Comparison of ENCODE assay signal across 8 cellular contexts in genomic region chr19:18478545-18479311, GRCh38. TPM values are rescaled to one million over a fixed set of nuclear protein-coding genes. Genes with fewer than 3 reads are reported as not detected.
DNase-seq lines count a peak whose midpoint lies in the region; ATAC-seq and TF ChIP-seq lines count a peak whose summit lies in the region.

No MANE protein-coding gene starts in this region.

- no peaks in the 10 kb centered on the region for H3K36me3 Mint-ChIP-seq in memory B cell
- H3K36me3 Mint-ChIP-seq in stimulated activated naive B cell treated with anti-CD40 and anti-IgM and Interleukin-4, amounts not matched to agents 10 μg/mL and 1 μg/mL and 100 μg/mL, for 72 hours = peaks cover 19 to 27% of the 10 kb centered on the region in 2 donors

- H3K4me3 Mint-ChIP-seq in memory B cell = peak overlapping the region; percentile 56
- H3K4me3 Mint-ChIP-seq in stimulated activated naive B cell treated with anti-CD40 and anti-IgM and Interleukin-4, amounts not matched to agents 10 μg/mL and 1 μg/mL and 100 μg/mL, for 72 hours = peak overlapping the region; percentile 79 to 80

- H2BK20ac ChIP-seq in IMR-90 (ENCODE audit: low read depth, low read length) = peak overlapping the region; percentile 91

- intact Hi-C loops in IMR-90 (cut with micrococcal nuclease) = no loop called here

- 67% methylated on average over 2 of the region's 17 CpGs; no CpG with 5 or more reads in 1 of the 2 experiments for WGBS in IMR-90 (ENCODE audit: extremely low coverage in 2 of 2, insufficient read length in 1 of 2), 2 experiments

- peak overlapping the region; percentile 66; the same call in 1 of the 2 replicates for H3K23ac ChIP-seq in IMR-90 (ENCODE audit: low read depth, low read length)

- peak overlapping the region; percentile 95 for H3K4ac ChIP-seq in IMR-90 (ENCODE audit: low read depth, low read length)

- peak overlapping the region; percentile 79; the same call in 2 of the 3 replicates for H2BK15ac ChIP-seq in IMR-90 (ENCODE audit: low read depth, low read length)

- in situ Hi-C loops in IMR-90 (cut with MboI; ENCODE audit: low sequenced_read_pairs) = no loop called here

- H2AK5ac ChIP-seq in IMR-90 (ENCODE audit: low read depth, low read length) = peak overlapping the region; percentile 97

- dilution Hi-C loops in IMR-90 (cut with HindIII; ENCODE audit: low sequenced_read_pairs, unreplicated experiment) = no loop called here

- H3K4me2 ChIP-seq in IMR-90 (ENCODE audit: low read depth, low read length) = peak overlapping the region; percentile 15; the same call in 1 of the 2 replicates

- H3K4me1 ChIP-seq in IMR-90 (ENCODE audit: control insufficient read depth, insufficient read depth, low read length) = peaks cover 40% of the 10 kb centered on the region

- peak overlapping the region; percentile 83 for H4K5ac ChIP-seq in IMR-90 (ENCODE audit: low read depth, low read length)

- H3K27me3 ChIP-seq in IMR-90 (ENCODE audit: control insufficient read depth, insufficient read depth, low read length) (no peaks in the 10 kb centered on the region), WERI-Rb-1 (ENCODE audit: insufficient read depth, low read depth, severe bottlenecking) (no peaks in the 10 kb centered on the region)

- H3K9me3 Mint-ChIP-seq in memory B cell = no peaks in the 10 kb centered on the region
- H3K9me3 Mint-ChIP-seq in stimulated activated naive B cell treated with anti-CD40 and anti-IgM and Interleukin-4, amounts not matched to agents 10 μg/mL and 1 μg/mL and 100 μg/mL, for 72 hours = no peaks in the 10 kb centered on the region

- TF ChIP-seq RAD21 in IMR-90 (IDR thresholded peaks at IDR 0.05; ENCODE audit: low read length) = peak; percentile 18; the same call in 1 of the 2 replicates

- peak overlapping the region; percentile 33 for H2AFZ ChIP-seq in IMR-90 (replicated peaks; ENCODE audit: low read length, poor library complexity)

- H3K18ac ChIP-seq in IMR-90 (ENCODE audit: low read depth, low read length) = peak overlapping the region; percentile 78

- peaks cover 38% of the 10 kb centered on the region for H3K4me1 Mint-ChIP-seq in memory B cell
- peaks cover 62 to 88% of the 10 kb centered on the region in 2 donors for H3K4me1 Mint-ChIP-seq in stimulated activated naive B cell treated with anti-CD40 and anti-IgM and Interleukin-4, amounts not matched to agents 10 μg/mL and 1 μg/mL and 100 μg/mL, for 72 hours

- CTCF ChIA-PET in IMR-90 (lab: Yijun Ruan, JAX) = no interaction called here

- H3K36me3 ChIP-seq in IMR-90 (ENCODE audit: control insufficient read depth, insufficient read depth, low read length) (peaks cover 3% of the 10 kb centered on the region; the same call in 1 of the 2 replicates), WERI-Rb-1 (no peaks in the 10 kb centered on the region)

- H3K79me1 ChIP-seq in IMR-90 (ENCODE audit: low read depth in 1 of 2, low read length in 2 of 2) = peaks cover 34 to 98% of the 10 kb centered on the region in 2 experiments

- DNase-seq in AG09319 (ENCODE audit: extremely low read depth, low read depth) (peak; percentile 79), GM19238 (ENCODE audit: insufficient read length, low spot score) (peak; percentile 88), IMR-90 (peak; percentile 94), WERI-Rb-1 (peak; percentile 40), dermis blood vessel endothelial cell (peak; percentile 47), memory B cell (ENCODE audit: low spot score in 2 of 2) (no peak), NCI-H2171 (lab: John Stamatoyannopoulos, UW) (no peak)
- peak; percentile 78 for DNase-seq in stimulated activated naive B cell treated with anti-CD40 and anti-IgM and Interleukin-4, amounts not matched to agents 10 μg/mL and 1 μg/mL and 100 μg/mL, for 72 hours

- peak overlapping the region; percentile 37 for H3K9ac ChIP-seq in IMR-90 (ENCODE audit: low read depth, low read length)

- POLR2A ChIA-PET in IMR-90 (lab: Charles Lee; ENCODE audit: unreplicated experiment) = no interaction called here

- peaks cover 61% of the 10 kb centered on the region for H4K20me1 ChIP-seq in IMR-90 (ENCODE audit: insufficient read depth, low read length)

- no peak for TF ChIP-seq CTCF in AG09319 (IDR thresholded peaks at IDR 0.05; ENCODE audit: low read depth, low read length)
- no peak for TF ChIP-seq CTCF in IMR-90 (conservative IDR thresholded peaks at IDR 0.05; ENCODE audit: low read depth, low read length)
- no peak for TF ChIP-seq CTCF in WERI-Rb-1 (IDR thresholded peaks at IDR 0.05; ENCODE audit: low read depth, low read length)

- peaks cover 51% of the 10 kb centered on the region for H3K9me1 ChIP-seq in IMR-90 (ENCODE audit: insufficient read depth, low read length)

- H3K9me3 ChIP-seq in IMR-90 (ENCODE audit: control insufficient read depth, insufficient read depth, low read length) (no peaks in the 10 kb centered on the region), WERI-Rb-1 (ENCODE audit: severe bottlenecking) (no peaks in the 10 kb centered on the region)

- H3K56ac ChIP-seq in IMR-90 (ENCODE audit: extremely low read depth, insufficient read depth, low read length) = peak overlapping the region; percentile 48; the same call in 1 of the 2 replicates

- no TSS peak for BruUV-seq in IMR-90 (replicated peaks; lab: Mats Ljungman, UMichigan)

- peak overlapping the region; percentile 86 for H3K27ac Mint-ChIP-seq in memory B cell
- peak overlapping the region; percentile 95 for H3K27ac Mint-ChIP-seq in stimulated activated naive B cell treated with anti-CD40 and anti-IgM and Interleukin-4, amounts not matched to agents 10 μg/mL and 1 μg/mL and 100 μg/mL, for 72 hours

- peak overlapping the region; percentile 91 for H3K14ac ChIP-seq in IMR-90 (replicated peaks; ENCODE audit: low read depth, low read length)

- TF ChIP-seq POLR2A in IMR-90 (IDR thresholded peaks at IDR 0.05; ENCODE audit: low read depth, low read length) = no peak

- peak overlapping the region; percentile 72 to 91 for H4K8ac ChIP-seq in IMR-90 (ENCODE audit: low read depth in 2 of 2, low read length in 2 of 2)

- peak overlapping the region; percentile 92 for H2AK9ac ChIP-seq in IMR-90 (replicated peaks; ENCODE audit: low read depth, low read length, poor library complexity)

- H3K27me3 Mint-ChIP-seq in memory B cell = no peaks in the 10 kb centered on the region
- no peaks in the 10 kb centered on the region for H3K27me3 Mint-ChIP-seq in stimulated activated naive B cell treated with anti-CD40 and anti-IgM and Interleukin-4, amounts not matched to agents 10 μg/mL and 1 μg/mL and 100 μg/mL, for 72 hours

- H2BK5ac ChIP-seq in IMR-90 (ENCODE audit: low read depth, low read length, poor library complexity, severe bottlenecking) = peak overlapping the region; percentile 85

- H2BK120ac ChIP-seq in IMR-90 (ENCODE audit: low read depth, low read length) = peak overlapping the region; percentile 88

- ATAC-seq in IMR-90 (ENCODE audit: low read depth) = peak; percentile 74
- peak; percentile 66 for ATAC-seq in memory B cell (ENCODE audit: low read depth)
- ATAC-seq in stimulated activated naive B cell treated with anti-CD40 and anti-IgM and Interleukin-4, amounts not matched to agents 10 μg/mL and 1 μg/mL and 100 μg/mL, for 72 hours (replicated peaks) = peak; percentile 98 to 99

- H3K4me3 ChIP-seq in IMR-90 (ENCODE audit: insufficient read depth, low read depth, low read length) (no peak overlapping the region), WERI-Rb-1 (ENCODE audit: low read depth, low read length) (no peak overlapping the region)

- H4K91ac ChIP-seq in IMR-90 (ENCODE audit: insufficient read depth, low read depth, low read length) = peak overlapping the region; percentile 98

- H3K27ac ChIP-seq in IMR-90 (ENCODE audit: insufficient read depth, low read length) (peak overlapping the region; percentile 90), WERI-Rb-1 (peak overlapping the region; percentile 44)

TF ChIP-seq in IMR-90, 13 proteins besides CTCF, POLR2A, EP300 and RAD21 (continues in another document):
- TF ChIP-seq RCOR1 (IDR thresholded peaks at IDR 0.05; ENCODE audit: insufficient replicate concordance, low read length) (no peak), USF2 (IDR thresholded peaks at IDR 0.05; ENCODE audit: low read depth, low read length) (no peak; the same call in 1 of the 2 replicates), BHLHE40 (IDR thresholded peaks at IDR 0.05; ENCODE audit: low read depth, low read length) (peak; percentile 82), MAZ (IDR thresholded peaks at IDR 0.05; ENCODE audit: borderline replicate concordance, low read depth, low read length) (peak; percentile 82; the same call in 1 of the 2 replicates), SMC3 (IDR thresholded peaks at IDR 0.05; ENCODE audit: low read depth, low read length) (no peak)

RNA-seq across cellular contexts. Expression of gene ISYNA1, which starts 40.8 kb away (rescaled TPM):
- total RNA-seq in IMR-90 (2012; rRNA removed) (3.4 and 3.9 TPM in 2 replicates), dermis blood vessel endothelial cell (35.4 and 69.7 TPM in 2 replicates)
- 24.7 and 29.4 TPM in 2 replicates for polyA plus RNA-seq in IMR-90 (2012; rRNA removed)
- 12.2 and 29.5 TPM in 2 replicates for polyA plus RNA-seq in IMR-90 (2012; cell fraction: cytosol; rRNA removed)
- 118 and 248 TPM in 2 replicates for polyA plus RNA-seq in IMR-90 (2012; cell fraction: nucleus; rRNA removed; ENCODE audit: low replicate concordance)

RNA-seq across cellular contexts. Expression of gene ELL, which starts 43.1 kb away (rescaled TPM):
- total RNA-seq in IMR-90 (2012; rRNA removed) (6.3 and 6.7 TPM in 2 replicates), dermis blood vessel endothelial cell (12.3 and 14.8 TPM in 2 replicates)
- polyA plus RNA-seq in IMR-90 (2012; rRNA removed) = 13.1 and 15.0 TPM in 2 replicates
- polyA plus RNA-seq in IMR-90 (2012; cell fraction: cytosol; rRNA removed) = 6.3 and 15.8 TPM in 2 replicates
- 23.8 and 42.6 TPM in 2 replicates for polyA plus RNA-seq in IMR-90 (2012; cell fraction: nucleus; rRNA removed; ENCODE audit: low replicate concordance)

RNA-seq across cellular contexts. Expression of gene SSBP4, which starts 59.5 kb away (rescaled TPM):
- total RNA-seq in IMR-90 (2012; rRNA removed) = 13.3 and 14.9 TPM in 2 replicates
- 39.7 and 48.1 TPM in 2 replicates for polyA plus RNA-seq in IMR-90 (2012; rRNA removed)
- 36.0 and 75.3 TPM in 2 replicates for polyA plus RNA-seq in IMR-90 (2012; cell fraction: cytosol; rRNA removed)
- 110 and 323 TPM in 2 replicates for polyA plus RNA-seq in IMR-90 (2012; cell fraction: nucleus; rRNA removed; ENCODE audit: low replicate concordance)
- total RNA-seq in dermis blood vessel endothelial cell = 88.8 and 96.7 TPM in 2 replicates

Comparison
In these comparisons a context has a peak if more than half of its experiments do, and no peak if none do; other contexts are left out.
1. DNase-seq: peak in AG09319 (single experiment), GM19238 (single experiment), IMR-90 (single experiment), WERI-Rb-1 (single experiment), dermis blood vessel endothelial cell (single experiment) and stimulated activated naive B cell treated with anti-CD40 and anti-IgM and Interleukin-4, amounts not matched to agents 10 μg/mL and 1 μg/mL and 100 μg/mL, for 72 hours (single experiment); none in memory B cell (0 of 2) and NCI-H2171 (single experiment).
2. Peak in every context shown above with its lines, with median percentiles within 50 percentile points of each other: ATAC-seq.